ENCODE assay signal across 22 cellular contexts in the genomic region with DNA sequence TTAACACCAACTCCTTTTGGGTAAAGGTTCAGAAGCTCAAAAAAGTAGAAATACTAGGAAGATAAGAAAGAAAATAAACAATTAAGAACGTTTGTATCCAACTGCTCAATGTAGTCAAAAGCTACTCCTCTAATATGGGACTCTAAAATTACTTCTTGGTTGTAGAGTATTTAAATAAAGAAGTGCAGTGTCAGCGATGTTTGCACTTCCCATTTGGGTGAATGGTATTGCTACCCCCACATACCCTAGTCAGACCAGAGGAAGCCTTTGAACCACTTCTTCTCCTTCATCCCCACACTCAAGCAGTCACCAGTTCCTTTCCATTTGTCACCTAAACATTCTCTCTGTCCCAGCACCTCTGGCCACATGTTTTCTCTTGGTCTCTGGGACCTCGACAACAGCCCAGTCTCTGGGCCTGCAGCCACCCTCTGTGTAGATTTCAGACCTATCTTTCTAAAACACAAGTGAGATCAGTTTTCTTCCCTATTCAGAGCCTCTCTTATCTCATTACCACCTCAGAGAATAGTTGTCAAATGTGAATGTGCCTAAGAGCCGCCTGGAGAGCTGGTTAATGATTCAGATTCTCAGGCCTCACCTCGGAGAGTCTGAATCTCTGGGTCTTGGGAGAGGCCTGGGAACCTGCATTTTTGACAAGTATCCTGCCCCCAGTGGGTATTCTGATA.
"Had no signal": no experiment of that assay in that cellular context is flagged by ENCODE, and none has a peak within 500 bp of the region (broad histone marks: within the 10 kb centered on the region; RNA-seq: fewer than 3 reads in every experiment).

No MANE protein-coding gene starts in this region.

- DNase-seq: effector memory CD8-positive, alpha-beta T cell; foreskin melanocyte; head of caudate nucleus; kidney; left cardiac atrium; left ventricle myocardium superior; mesenchymal stem cell; naive thymus-derived CD4-positive, alpha-beta T cell; nephron progenitor cell; psoas muscle; retina; spleen; stimulated activated CD4-positive, alpha-beta T cell treated with anti-CD3 and anti-CD28 coated beads, Interleukin-15, amount 100 ng/mL, for 24 hours; stimulated activated CD4-positive, alpha-beta T cell treated with anti-CD3 and anti-CD28 coated beads, Interleukin-1b, Interleukin-23, amount 100 ng/mL, for 48 hours; stimulated activated CD4-positive, alpha-beta T cell treated with anti-CD3 and anti-CD28 coated beads, Interleukin-4, amount 100 ng/mL, for 24 hours; tibial artery; upper lobe of left lung; uterus had no signal

- H3K27ac ChIP-seq: hepatocyte, psoas muscle, spleen, tibial artery, upper lobe of left lung, uterus had no signal

- H3K4me1 ChIP-seq: uterus had no signal

- H3K27me3 ChIP-seq: hepatocyte, spleen, tibial artery, upper lobe of left lung, uterus had no signal

- FAIRE-seq: kidney had no signal

- H3K4me3 ChIP-seq: hepatocyte, lung, psoas muscle, spleen, tibial artery, upper lobe of left lung, uterus had no signal

- H3K9me3 ChIP-seq: psoas muscle, spleen, tibial artery, upper lobe of left lung, uterus had no signal

- H3K36me3 ChIP-seq: tibial artery, upper lobe of left lung, uterus had no signal

- H3K4me2 ChIP-seq: hepatocyte had no signal

- ATAC-seq: effector memory CD8-positive, alpha-beta T cell; left cardiac atrium; left ventricle myocardium superior; naive thymus-derived CD4-positive, alpha-beta T cell; psoas muscle; sciatic nerve; stimulated activated memory B cell treated with anti-CD40 and anti-IgM and Interleukin-4, amounts not matched to agents 10 μg/mL and 1 μg/mL and 100 μg/mL, for 72 hours had no signal
